In the genomic region with DNA sequence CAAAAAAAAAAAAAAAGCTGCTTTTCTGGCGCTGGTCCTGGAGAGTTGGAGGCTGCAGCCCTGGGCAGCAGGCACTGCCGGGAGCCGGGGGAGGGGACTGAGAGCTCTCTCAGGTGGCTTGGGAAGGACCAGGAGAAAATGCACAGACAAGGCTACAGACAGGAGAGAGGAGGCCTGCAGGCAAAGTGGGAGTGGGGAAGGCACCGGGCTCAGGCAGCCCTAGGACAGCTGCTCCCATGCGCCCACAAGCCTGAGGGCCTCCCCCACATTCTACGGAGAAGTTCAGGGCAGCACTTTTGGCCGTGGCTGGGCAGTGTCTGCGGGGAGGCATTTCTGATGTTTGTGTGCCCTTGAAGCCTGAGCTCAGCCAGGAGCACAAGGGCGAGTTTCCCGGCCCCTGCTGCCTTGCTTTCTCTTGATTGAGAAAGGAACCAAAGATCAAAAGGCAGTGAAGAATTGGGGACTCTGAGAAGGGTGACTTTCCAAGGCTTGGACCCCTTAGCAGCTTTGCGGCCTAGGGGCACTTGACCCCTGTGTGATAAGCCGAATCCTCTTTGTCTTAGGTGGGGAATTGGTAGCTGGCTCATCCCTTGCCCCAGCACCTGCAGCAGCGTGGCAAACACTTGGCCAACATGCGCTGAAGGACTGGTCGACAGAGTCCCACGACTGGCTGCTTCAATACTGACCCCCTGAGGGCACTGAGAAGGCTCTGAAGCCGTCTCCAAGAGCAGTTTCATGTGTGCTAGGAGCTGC, we compare ENCODE assay signal across 1 cellular context.
A peak's percentile ranks its signal among the peaks of the same experiment; 100 is the strongest.
TF ChIP-seq lines count a peak whose summit lies in the region.

No MANE protein-coding gene starts in this region.

TF ChIP-seq in K562, 482 proteins besides CTCF, POLR2A, EP300 and RAD21 (continued from another document):
- TF ChIP-seq KDM2B (CRISPR knock-in tag; IDR thresholded peaks at IDR 0.05), result 0 out of 2 replicates have a peak, but pooled peaks have one; percentile 14
- no peak for TF ChIP-seq GABPB2 (CRISPR knock-in tag; conservative IDR thresholded peaks at IDR 0.05)
- TF ChIP-seq ESRRA (IDR thresholded peaks at IDR 0.05; ENCODE audit: borderline replicate concordance, low read depth), result no peak
- TF ChIP-seq RBM39 (optimal IDR thresholded peaks at IDR 0.05; ENCODE audit: low read depth, low read length), result peak; percentile 6
- TF ChIP-seq HNRNPLL (IDR thresholded peaks at IDR 0.05; ENCODE audit: low read depth, low read length, poor library complexity, severe bottlenecking), result peak; percentile 5
- peak; percentile 14; the same call in 1 of the 2 replicates for TF ChIP-seq CREB1 (IDR thresholded peaks at IDR 0.05)
- TF ChIP-seq CREB1 (CRISPR knock-in tag; IDR thresholded peaks at IDR 0.05), result peak; percentile 20; the same call in 1 of the 2 replicates
- TF ChIP-seq NCOA4 (IDR thresholded peaks at IDR 0.05; ENCODE audit: partially characterized antibody), result no peak
- peak; percentile 3 for TF ChIP-seq NEUROD1 (IDR thresholded peaks at IDR 0.05; ENCODE audit: borderline replicate concordance, low read depth, low read length, partially characterized antibody)
- TF ChIP-seq, protein P1, sequence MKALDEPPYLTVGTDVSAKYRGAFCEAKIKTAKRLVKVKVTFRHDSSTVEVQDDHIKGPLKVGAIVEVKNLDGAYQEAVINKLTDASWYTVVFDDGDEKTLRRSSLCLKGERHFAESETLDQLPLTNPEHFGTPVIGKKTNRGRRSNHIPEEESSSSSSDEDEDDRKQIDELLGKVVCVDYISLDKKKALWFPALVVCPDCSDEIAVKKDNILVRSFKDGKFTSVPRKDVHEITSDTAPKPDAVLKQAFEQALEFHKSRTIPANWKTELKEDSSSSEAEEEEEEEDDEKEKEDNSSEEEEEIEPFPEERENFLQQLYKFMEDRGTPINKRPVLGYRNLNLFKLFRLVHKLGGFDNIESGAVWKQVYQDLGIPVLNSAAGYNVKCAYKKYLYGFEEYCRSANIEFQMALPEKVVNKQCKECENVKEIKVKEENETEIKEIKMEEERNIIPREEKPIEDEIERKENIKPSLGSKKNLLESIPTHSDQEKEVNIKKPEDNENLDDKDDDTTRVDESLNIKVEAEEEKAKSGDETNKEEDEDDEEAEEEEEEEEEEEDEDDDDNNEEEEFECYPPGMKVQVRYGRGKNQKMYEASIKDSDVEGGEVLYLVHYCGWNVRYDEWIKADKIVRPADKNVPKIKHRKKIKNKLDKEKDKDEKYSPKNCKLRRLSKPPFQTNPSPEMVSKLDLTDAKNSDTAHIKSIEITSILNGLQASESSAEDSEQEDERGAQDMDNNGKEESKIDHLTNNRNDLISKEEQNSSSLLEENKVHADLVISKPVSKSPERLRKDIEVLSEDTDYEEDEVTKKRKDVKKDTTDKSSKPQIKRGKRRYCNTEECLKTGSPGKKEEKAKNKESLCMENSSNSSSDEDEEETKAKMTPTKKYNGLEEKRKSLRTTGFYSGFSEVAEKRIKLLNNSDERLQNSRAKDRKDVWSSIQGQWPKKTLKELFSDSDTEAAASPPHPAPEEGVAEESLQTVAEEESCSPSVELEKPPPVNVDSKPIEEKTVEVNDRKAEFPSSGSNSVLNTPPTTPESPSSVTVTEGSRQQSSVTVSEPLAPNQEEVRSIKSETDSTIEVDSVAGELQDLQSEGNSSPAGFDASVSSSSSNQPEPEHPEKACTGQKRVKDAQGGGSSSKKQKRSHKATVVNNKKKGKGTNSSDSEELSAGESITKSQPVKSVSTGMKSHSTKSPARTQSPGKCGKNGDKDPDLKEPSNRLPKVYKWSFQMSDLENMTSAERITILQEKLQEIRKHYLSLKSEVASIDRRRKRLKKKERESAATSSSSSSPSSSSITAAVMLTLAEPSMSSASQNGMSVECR (CRISPR knock-in tag; IDR thresholded peaks at IDR 0.05), result peak; percentile 35; the same call in 1 of the 2 replicates
- no peak for TF ChIP-seq TCFL5 (CRISPR knock-in tag; conservative IDR thresholded peaks at IDR 0.05)
- 0 out of 2 replicates have a peak, but pooled peaks have one; percentile 34 for TF ChIP-seq TAF15 (IDR thresholded peaks at IDR 0.05; ENCODE audit: low read depth, low read length)
- TF ChIP-seq GABPB1 (CRISPR knock-in tag; IDR thresholded peaks at IDR 0.05), result 0 out of 2 replicates have a peak, but pooled peaks have one; percentile 38
- TF ChIP-seq, protein P2, sequence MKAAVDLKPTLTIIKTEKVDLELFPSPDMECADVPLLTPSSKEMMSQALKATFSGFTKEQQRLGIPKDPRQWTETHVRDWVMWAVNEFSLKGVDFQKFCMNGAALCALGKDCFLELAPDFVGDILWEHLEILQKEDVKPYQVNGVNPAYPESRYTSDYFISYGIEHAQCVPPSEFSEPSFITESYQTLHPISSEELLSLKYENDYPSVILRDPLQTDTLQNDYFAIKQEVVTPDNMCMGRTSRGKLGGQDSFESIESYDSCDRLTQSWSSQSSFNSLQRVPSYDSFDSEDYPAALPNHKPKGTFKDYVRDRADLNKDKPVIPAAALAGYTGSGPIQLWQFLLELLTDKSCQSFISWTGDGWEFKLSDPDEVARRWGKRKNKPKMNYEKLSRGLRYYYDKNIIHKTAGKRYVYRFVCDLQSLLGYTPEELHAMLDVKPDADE (conservative IDR thresholded peaks at IDR 0.05; ENCODE audit: control insufficient read depth, low read depth, low read length), result peak; percentile 23
- peak in 1 of 2 experiments; percentile 58; a peak in 1 of 4 replicates for TF ChIP-seq FOXA3 (CRISPR knock-in tag; conservative IDR thresholded peaks at IDR 0.05 in 1 of 2, IDR thresholded peaks at IDR 0.05 in 1 of 2)
- TF ChIP-seq NCOA2 (IDR thresholded peaks at IDR 0.05; ENCODE audit: partially characterized antibody in 2 of 2), result no peak
- TF ChIP-seq, protein P3, sequence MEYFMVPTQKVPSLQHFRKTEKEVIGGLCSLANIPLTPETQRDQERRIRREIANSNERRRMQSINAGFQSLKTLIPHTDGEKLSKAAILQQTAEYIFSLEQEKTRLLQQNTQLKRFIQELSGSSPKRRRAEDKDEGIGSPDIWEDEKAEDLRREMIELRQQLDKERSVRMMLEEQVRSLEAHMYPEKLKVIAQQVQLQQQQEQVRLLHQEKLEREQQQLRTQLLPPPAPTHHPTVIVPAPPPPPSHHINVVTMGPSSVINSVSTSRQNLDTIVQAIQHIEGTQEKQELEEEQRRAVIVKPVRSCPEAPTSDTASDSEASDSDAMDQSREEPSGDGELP (CRISPR knock-in tag; IDR thresholded peaks at IDR 0.05; ENCODE audit: borderline replicate concordance), result peak; percentile 53; the same call in 1 of the 2 replicates
- peak; percentile 34 for TF ChIP-seq SETDB1 (IDR thresholded peaks at IDR 0.05; ENCODE audit: low read length)
- TF ChIP-seq EGR1 (conservative IDR thresholded peaks at IDR 0.05), result peak; percentile 15; the same call in 1 of the 2 replicates
TF ChIP-seq in K562: peak in this region for 32.
